1 cellular context compared by ENCODE assay signal in the genomic region with DNA sequence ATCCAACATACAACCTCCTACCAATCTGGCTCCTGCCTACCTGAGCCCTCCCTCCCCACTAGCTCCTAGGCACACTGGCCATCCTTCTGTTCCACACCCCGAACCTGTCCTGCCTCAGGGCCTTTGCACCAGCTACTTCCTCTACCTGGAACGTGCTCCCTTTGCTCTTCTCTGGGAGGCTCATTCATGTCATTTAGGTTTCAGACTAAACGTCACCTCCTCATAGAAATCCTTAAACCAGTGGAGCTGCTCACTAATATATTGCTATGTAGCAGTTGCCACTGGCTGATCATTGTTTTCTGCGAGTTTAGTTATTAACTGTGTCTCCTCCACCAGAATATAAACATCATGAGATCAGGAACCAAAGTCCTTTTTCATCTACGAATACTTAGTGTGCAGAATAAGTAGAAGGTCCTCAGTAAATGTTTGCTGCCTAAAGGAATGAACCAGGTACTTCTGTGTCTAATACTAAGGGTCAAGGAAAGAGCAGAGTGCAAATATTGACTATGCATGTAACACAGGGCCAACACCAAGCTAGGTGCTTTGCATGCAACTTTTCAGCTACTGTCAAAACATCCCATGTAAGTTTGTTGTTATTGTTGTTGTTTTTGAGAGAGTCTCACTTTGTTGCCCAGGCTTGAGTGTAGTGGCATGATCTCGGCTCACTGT.
TF ChIP-seq lines count a peak whose summit lies in the region.

No MANE protein-coding gene starts in this region.

TF ChIP-seq in HepG2, 621 proteins besides CTCF, POLR2A, EP300 and RAD21 (continued from another document and continues in another):
- TF ChIP-seq, protein P1, sequence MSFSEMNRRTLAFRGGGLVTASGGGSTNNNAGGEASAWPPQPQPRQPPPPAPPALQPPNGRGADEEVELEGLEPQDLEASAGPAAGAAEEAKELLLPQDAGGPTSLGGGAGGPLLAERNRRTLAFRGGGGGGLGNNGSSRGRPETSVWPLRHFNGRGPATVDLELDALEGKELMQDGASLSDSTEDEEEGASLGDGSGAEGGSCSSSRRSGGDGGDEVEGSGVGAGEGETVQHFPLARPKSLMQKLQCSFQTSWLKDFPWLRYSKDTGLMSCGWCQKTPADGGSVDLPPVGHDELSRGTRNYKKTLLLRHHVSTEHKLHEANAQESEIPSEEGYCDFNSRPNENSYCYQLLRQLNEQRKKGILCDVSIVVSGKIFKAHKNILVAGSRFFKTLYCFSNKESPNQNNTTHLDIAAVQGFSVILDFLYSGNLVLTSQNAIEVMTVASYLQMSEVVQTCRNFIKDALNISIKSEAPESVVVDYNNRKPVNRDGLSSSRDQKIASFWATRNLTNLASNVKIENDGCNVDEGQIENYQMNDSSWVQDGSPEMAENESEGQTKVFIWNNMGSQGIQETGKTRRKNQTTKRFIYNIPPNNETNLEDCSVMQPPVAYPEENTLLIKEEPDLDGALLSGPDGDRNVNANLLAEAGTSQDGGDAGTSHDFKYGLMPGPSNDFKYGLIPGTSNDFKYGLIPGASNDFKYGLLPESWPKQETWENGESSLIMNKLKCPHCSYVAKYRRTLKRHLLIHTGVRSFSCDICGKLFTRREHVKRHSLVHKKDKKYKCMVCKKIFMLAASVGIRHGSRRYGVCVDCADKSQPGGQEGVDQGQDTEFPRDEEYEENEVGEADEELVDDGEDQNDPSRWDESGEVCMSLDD (CRISPR knock-in tag; IDR thresholded peaks at IDR 0.05; ENCODE audit: borderline replicate concordance): no peak
- TF ChIP-seq, protein P2, sequence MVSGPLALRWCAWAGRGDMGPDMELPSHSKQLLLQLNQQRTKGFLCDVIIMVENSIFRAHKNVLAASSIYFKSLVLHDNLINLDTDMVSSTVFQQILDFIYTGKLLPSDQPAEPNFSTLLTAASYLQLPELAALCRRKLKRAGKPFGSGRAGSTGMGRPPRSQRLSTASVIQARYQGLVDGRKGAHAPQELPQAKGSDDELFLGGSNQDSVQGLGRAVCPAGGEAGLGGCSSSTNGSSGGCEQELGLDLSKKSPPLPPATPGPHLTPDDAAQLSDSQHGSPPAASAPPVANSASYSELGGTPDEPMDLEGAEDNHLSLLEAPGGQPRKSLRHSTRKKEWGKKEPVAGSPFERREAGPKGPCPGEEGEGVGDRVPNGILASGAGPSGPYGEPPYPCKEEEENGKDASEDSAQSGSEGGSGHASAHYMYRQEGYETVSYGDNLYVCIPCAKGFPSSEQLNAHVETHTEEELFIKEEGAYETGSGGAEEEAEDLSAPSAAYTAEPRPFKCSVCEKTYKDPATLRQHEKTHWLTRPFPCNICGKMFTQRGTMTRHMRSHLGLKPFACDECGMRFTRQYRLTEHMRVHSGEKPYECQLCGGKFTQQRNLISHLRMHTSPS (CRISPR knock-in tag; IDR thresholded peaks at IDR 0.05; ENCODE audit: low read depth): no peak
- TF ChIP-seq, protein P3, sequence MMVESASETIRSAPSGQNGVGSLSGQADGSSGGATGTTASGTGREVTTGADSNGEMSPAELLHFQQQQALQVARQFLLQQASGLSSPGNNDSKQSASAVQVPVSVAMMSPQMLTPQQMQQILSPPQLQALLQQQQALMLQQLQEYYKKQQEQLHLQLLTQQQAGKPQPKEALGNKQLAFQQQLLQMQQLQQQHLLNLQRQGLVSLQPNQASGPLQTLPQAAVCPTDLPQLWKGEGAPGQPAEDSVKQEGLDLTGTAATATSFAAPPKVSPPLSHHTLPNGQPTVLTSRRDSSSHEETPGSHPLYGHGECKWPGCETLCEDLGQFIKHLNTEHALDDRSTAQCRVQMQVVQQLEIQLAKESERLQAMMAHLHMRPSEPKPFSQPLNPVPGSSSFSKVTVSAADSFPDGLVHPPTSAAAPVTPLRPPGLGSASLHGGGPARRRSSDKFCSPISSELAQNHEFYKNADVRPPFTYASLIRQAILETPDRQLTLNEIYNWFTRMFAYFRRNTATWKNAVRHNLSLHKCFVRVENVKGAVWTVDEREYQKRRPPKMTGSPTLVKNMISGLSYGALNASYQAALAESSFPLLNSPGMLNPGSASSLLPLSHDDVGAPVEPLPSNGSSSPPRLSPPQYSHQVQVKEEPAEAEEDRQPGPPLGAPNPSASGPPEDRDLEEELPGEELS (CRISPR knock-in tag; IDR thresholded peaks at IDR 0.05): peak; percentile 99
- TF ChIP-seq IKZF1 (IDR thresholded peaks at IDR 0.05): no peak
- TF ChIP-seq, protein P4, sequence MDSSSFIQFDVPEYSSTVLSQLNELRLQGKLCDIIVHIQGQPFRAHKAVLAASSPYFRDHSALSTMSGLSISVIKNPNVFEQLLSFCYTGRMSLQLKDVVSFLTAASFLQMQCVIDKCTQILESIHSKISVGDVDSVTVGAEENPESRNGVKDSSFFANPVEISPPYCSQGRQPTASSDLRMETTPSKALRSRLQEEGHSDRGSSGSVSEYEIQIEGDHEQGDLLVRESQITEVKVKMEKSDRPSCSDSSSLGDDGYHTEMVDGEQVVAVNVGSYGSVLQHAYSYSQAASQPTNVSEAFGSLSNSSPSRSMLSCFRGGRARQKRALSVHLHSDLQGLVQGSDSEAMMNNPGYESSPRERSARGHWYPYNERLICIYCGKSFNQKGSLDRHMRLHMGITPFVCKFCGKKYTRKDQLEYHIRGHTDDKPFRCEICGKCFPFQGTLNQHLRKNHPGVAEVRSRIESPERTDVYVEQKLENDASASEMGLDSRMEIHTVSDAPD (CRISPR knock-in tag; IDR thresholded peaks at IDR 0.05): no peak
- TF ChIP-seq SP140L (CRISPR knock-in tag; IDR thresholded peaks at IDR 0.05; ENCODE audit: borderline replicate concordance): no peak
- TF ChIP-seq, protein P5, sequence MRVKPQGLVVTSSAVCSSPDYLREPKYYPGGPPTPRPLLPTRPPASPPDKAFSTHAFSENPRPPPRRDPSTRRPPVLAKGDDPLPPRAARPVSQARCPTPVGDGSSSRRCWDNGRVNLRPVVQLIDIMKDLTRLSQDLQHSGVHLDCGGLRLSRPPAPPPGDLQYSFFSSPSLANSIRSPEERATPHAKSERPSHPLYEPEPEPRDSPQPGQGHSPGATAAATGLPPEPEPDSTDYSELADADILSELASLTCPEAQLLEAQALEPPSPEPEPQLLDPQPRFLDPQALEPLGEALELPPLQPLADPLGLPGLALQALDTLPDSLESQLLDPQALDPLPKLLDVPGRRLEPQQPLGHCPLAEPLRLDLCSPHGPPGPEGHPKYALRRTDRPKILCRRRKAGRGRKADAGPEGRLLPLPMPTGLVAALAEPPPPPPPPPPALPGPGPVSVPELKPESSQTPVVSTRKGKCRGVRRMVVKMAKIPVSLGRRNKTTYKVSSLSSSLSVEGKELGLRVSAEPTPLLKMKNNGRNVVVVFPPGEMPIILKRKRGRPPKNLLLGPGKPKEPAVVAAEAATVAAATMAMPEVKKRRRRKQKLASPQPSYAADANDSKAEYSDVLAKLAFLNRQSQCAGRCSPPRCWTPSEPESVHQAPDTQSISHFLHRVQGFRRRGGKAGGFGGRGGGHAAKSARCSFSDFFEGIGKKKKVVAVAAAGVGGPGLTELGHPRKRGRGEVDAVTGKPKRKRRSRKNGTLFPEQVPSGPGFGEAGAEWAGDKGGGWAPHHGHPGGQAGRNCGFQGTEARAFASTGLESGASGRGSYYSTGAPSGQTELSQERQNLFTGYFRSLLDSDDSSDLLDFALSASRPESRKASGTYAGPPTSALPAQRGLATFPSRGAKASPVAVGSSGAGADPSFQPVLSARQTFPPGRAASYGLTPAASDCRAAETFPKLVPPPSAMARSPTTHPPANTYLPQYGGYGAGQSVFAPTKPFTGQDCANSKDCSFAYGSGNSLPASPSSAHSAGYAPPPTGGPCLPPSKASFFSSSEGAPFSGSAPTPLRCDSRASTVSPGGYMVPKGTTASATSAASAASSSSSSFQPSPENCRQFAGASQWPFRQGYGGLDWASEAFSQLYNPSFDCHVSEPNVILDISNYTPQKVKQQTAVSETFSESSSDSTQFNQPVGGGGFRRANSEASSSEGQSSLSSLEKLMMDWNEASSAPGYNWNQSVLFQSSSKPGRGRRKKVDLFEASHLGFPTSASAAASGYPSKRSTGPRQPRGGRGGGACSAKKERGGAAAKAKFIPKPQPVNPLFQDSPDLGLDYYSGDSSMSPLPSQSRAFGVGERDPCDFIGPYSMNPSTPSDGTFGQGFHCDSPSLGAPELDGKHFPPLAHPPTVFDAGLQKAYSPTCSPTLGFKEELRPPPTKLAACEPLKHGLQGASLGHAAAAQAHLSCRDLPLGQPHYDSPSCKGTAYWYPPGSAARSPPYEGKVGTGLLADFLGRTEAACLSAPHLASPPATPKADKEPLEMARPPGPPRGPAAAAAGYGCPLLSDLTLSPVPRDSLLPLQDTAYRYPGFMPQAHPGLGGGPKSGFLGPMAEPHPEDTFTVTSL (CRISPR knock-in tag; IDR thresholded peaks at IDR 0.05; ENCODE audit: borderline replicate concordance): peak; percentile 97
- TF ChIP-seq, protein P6, sequence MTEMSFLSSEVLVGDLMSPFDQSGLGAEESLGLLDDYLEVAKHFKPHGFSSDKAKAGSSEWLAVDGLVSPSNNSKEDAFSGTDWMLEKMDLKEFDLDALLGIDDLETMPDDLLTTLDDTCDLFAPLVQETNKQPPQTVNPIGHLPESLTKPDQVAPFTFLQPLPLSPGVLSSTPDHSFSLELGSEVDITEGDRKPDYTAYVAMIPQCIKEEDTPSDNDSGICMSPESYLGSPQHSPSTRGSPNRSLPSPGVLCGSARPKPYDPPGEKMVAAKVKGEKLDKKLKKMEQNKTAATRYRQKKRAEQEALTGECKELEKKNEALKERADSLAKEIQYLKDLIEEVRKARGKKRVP (CRISPR knock-in tag; IDR thresholded peaks at IDR 0.05): peak in 1 of 2 experiments; percentile 82; a peak in 2 of 4 replicates
- no peak for TF ChIP-seq PHF20 (CRISPR knock-in tag; IDR thresholded peaks at IDR 0.05)
- no peak; the same call in 1 of the 2 replicates for TF ChIP-seq ZFP90 (CRISPR knock-in tag; IDR thresholded peaks at IDR 0.05; ENCODE audit: borderline replicate concordance)
- TF ChIP-seq MBD4 (IDR thresholded peaks at IDR 0.05; ENCODE audit: borderline replicate concordance, low read length): no peak
- TF ChIP-seq CBX1 (IDR thresholded peaks at IDR 0.05; ENCODE audit: low read depth): no peak
- TF ChIP-seq ZNF224 (CRISPR knock-in tag; IDR thresholded peaks at IDR 0.05): no peak
- TF ChIP-seq, protein P7, sequence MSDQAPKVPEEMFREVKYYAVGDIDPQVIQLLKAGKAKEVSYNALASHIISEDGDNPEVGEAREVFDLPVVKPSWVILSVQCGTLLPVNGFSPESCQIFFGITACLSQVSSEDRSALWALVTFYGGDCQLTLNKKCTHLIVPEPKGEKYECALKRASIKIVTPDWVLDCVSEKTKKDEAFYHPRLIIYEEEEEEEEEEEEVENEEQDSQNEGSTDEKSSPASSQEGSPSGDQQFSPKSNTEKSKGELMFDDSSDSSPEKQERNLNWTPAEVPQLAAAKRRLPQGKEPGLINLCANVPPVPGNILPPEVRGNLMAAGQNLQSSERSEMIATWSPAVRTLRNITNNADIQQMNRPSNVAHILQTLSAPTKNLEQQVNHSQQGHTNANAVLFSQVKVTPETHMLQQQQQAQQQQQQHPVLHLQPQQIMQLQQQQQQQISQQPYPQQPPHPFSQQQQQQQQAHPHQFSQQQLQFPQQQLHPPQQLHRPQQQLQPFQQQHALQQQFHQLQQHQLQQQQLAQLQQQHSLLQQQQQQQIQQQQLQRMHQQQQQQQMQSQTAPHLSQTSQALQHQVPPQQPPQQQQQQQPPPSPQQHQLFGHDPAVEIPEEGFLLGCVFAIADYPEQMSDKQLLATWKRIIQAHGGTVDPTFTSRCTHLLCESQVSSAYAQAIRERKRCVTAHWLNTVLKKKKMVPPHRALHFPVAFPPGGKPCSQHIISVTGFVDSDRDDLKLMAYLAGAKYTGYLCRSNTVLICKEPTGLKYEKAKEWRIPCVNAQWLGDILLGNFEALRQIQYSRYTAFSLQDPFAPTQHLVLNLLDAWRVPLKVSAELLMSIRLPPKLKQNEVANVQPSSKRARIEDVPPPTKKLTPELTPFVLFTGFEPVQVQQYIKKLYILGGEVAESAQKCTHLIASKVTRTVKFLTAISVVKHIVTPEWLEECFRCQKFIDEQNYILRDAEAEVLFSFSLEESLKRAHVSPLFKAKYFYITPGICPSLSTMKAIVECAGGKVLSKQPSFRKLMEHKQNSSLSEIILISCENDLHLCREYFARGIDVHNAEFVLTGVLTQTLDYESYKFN (CRISPR knock-in tag; conservative IDR thresholded peaks at IDR 0.05): peak; percentile 100
- TF ChIP-seq TAF15 (IDR thresholded peaks at IDR 0.05; ENCODE audit: low read depth, low read length, poor library complexity, severe bottlenecking): no peak
- TF ChIP-seq, protein P8, sequence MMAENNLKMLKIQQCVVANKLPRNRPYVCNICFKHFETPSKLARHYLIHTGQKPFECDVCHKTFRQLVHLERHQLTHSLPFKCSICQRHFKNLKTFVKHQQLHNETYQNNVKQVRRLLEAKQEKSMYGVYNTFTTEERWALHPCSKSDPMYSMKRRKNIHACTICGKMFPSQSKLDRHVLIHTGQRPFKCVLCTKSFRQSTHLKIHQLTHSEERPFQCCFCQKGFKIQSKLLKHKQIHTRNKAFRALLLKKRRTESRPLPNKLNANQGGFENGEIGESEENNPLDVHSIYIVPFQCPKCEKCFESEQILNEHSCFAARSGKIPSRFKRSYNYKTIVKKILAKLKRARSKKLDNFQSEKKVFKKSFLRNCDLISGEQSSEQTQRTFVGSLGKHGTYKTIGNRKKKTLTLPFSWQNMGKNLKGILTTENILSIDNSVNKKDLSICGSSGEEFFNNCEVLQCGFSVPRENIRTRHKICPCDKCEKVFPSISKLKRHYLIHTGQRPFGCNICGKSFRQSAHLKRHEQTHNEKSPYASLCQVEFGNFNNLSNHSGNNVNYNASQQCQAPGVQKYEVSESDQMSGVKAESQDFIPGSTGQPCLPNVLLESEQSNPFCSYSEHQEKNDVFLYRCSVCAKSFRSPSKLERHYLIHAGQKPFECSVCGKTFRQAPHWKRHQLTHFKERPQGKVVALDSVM (CRISPR knock-in tag; IDR thresholded peaks at IDR 0.05): peak; percentile 64
- TF ChIP-seq NFE2L1 (CRISPR knock-in tag; IDR thresholded peaks at IDR 0.05; ENCODE audit: borderline replicate concordance): no peak
- TF ChIP-seq, protein P9, sequence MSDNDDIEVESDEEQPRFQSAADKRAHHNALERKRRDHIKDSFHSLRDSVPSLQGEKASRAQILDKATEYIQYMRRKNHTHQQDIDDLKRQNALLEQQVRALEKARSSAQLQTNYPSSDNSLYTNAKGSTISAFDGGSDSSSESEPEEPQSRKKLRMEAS (IDR thresholded peaks at IDR 0.05): peak; percentile 57
- TF ChIP-seq PRMT3 (CRISPR knock-in tag; IDR thresholded peaks at IDR 0.05; ENCODE audit: borderline replicate concordance, low read depth): no peak
- TF ChIP-seq AKAP8 (CRISPR knock-in tag; IDR thresholded peaks at IDR 0.05): peak; percentile 59; the same call in 1 of the 2 replicates
- TF ChIP-seq ZNF75D (CRISPR knock-in tag; IDR thresholded peaks at IDR 0.05; ENCODE audit: borderline replicate concordance): no peak
- TF ChIP-seq, protein P10, sequence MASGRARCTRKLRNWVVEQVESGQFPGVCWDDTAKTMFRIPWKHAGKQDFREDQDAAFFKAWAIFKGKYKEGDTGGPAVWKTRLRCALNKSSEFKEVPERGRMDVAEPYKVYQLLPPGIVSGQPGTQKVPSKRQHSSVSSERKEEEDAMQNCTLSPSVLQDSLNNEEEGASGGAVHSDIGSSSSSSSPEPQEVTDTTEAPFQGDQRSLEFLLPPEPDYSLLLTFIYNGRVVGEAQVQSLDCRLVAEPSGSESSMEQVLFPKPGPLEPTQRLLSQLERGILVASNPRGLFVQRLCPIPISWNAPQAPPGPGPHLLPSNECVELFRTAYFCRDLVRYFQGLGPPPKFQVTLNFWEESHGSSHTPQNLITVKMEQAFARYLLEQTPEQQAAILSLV (CRISPR knock-in tag; IDR thresholded peaks at IDR 0.05; ENCODE audit: borderline replicate concordance): no peak
- TF ChIP-seq ZNF780A (CRISPR knock-in tag; IDR thresholded peaks at IDR 0.05): no peak
- TF ChIP-seq FLYWCH1 (CRISPR knock-in tag; IDR thresholded peaks at IDR 0.05): no peak
- TF ChIP-seq SIX1 (CRISPR knock-in tag; IDR thresholded peaks at IDR 0.05; ENCODE audit: borderline replicate concordance): peak; percentile 14; the same call in 1 of the 2 replicates
- TF ChIP-seq ZNF790 (CRISPR knock-in tag; IDR thresholded peaks at IDR 0.05; ENCODE audit: borderline replicate concordance): no peak
